Comparison of ENCODE assay signal across 11 cellular contexts in genomic region chr19:33389574-33390119, GRCh38. TPM values are rescaled to one million over a fixed set of nuclear protein-coding genes. Genes with fewer than 3 reads are reported as not detected.
DNase-seq lines count a peak whose midpoint lies in the region; ATAC-seq and TF ChIP-seq lines count a peak whose summit lies in the region.
"Had no signal": no experiment of that assay in that cellular context is flagged by ENCODE, and none has a peak within 500 bp of the region (broad histone marks: within the 10 kb centered on the region; RNA-seq: fewer than 3 reads in every experiment).

No MANE protein-coding gene starts in this region.

- H3K4me3 ChIP-seq in HEK293 (ENCODE audit: low read depth, low read length) (no peak overlapping the region), coronary artery (no peak overlapping the region), suprapubic skin (no peak overlapping the region)

- 39% methylated on average over 9 of the region's 17 CpGs for WGBS in suprapubic skin

- no peak for TF ChIP-seq EP300 in suprapubic skin (IDR thresholded peaks at IDR 0.05)

- DNase-seq in coronary artery (ENCODE audit: low spot score) (no peak), mesenteric fat pad (ENCODE audit: low spot score) (peak; percentile 89), suprapubic skin (ENCODE audit: low spot score in 2 of 2) (peak; percentile 67 to 79), cortex of kidney (lab: John Stamatoyannopoulos, UW) (no peak)
- DNase-seq: activated CD8-positive, alpha-beta T cell treated with anti-CD3 and anti-CD28 coated beads, Interleukin-2, amount 10 ng/mL, durations not matched to agents 7 days and 5 days; activated gamma-delta T cell; CD8-positive, alpha-beta T cell; IMR-90 had no signal

- H3K4me1 ChIP-seq in HEK293 (ENCODE audit: control insufficient read depth, insufficient read depth, low read length): peaks cover 22% of the 10 kb centered on the region
- peaks cover 83% of the 10 kb centered on the region for H3K4me1 ChIP-seq in suprapubic skin

- no peaks in the 10 kb centered on the region for H3K9me3 ChIP-seq in HEK293 (ENCODE audit: control insufficient read depth, insufficient read depth, low read depth, low read length)
- H3K9me3 ChIP-seq in suprapubic skin: no peaks in the 10 kb centered on the region

- CTCF ChIA-PET in HEK293 (lab: Yijun Ruan, JAX): interaction anchor here (0.6 to 0.9 kb wide), 2 partner anchors 87 to 172 kb away, joined by 3 to 5 read pairs; partner anchors contain the start of gene CEBPA

- POLR2A ChIA-PET in HEK293 (lab: Yijun Ruan, JAX): interaction anchor here (1.1 to 1.5 kb wide), 2 partner anchors 16 to 87 kb away, joined by 3 to 10 read pairs; partner anchors contain the start of genes CEBPA and CEBPG

- no peak for TF ChIP-seq POLR2A in suprapubic skin (IDR thresholded peaks at IDR 0.05)

- H3K27ac ChIP-seq in HEK293 (ENCODE audit: extremely low read depth, low read depth, low read length): peak overlapping the region; percentile 64
- peak overlapping the region; percentile 3 to 78 for H3K27ac ChIP-seq in coronary artery
- peak overlapping the region; percentile 76 for H3K27ac ChIP-seq in suprapubic skin

- TF ChIP-seq CTCF in HEK293 (tag by site-specific recombination; IDR thresholded peaks at IDR 0.05): no peak
- TF ChIP-seq CTCF in coronary artery (IDR thresholded peaks at IDR 0.05): no peak
- no peak for TF ChIP-seq CTCF in suprapubic skin (IDR thresholded peaks at IDR 0.05)

- H3K36me3 ChIP-seq in HEK293 (ENCODE audit: control insufficient read depth in 2 of 2, insufficient read depth in 1 of 2, low read length in 2 of 2): peaks cover 6 to 14% of the 10 kb centered on the region in 2 experiments
- H3K36me3 ChIP-seq in suprapubic skin: peaks cover 13% of the 10 kb centered on the region

- H3K27me3 ChIP-seq in suprapubic skin: no peaks in the 10 kb centered on the region

- ATAC-seq in HG02642 (IDR thresholded peaks at IDR 0.05; ENCODE audit: poor library complexity, unreplicated experiment) (no peak), GM18907 (IDR thresholded peaks at IDR 0.05; ENCODE audit: unreplicated experiment) (no peak)
- ATAC-seq: activated CD8-positive, alpha-beta T cell treated with anti-CD3 and anti-CD28 coated beads, Interleukin-2, amount 10 ng/mL, durations not matched to agents 7 days and 5 days; CD8-positive, alpha-beta T cell had no signal

TF ChIP-seq in HEK293, 187 proteins besides CTCF, POLR2A, EP300 and RAD21 (continues in another document):
- TF ChIP-seq ZNF19 (tag by site-specific recombination; IDR thresholded peaks at IDR 0.05; ENCODE audit: low read depth): peak; percentile 4; the same call in 1 of the 2 replicates
- TF ChIP-seq BCL11B (tag by site-specific recombination; IDR thresholded peaks at IDR 0.05; ENCODE audit: low read depth): peak; percentile 16; the same call in 1 of the 2 replicates
- peak; percentile 66; the same call in 1 of the 2 replicates for TF ChIP-seq ZNF692 (tag by site-specific recombination; IDR thresholded peaks at IDR 0.05)
- TF ChIP-seq, protein P1, sequence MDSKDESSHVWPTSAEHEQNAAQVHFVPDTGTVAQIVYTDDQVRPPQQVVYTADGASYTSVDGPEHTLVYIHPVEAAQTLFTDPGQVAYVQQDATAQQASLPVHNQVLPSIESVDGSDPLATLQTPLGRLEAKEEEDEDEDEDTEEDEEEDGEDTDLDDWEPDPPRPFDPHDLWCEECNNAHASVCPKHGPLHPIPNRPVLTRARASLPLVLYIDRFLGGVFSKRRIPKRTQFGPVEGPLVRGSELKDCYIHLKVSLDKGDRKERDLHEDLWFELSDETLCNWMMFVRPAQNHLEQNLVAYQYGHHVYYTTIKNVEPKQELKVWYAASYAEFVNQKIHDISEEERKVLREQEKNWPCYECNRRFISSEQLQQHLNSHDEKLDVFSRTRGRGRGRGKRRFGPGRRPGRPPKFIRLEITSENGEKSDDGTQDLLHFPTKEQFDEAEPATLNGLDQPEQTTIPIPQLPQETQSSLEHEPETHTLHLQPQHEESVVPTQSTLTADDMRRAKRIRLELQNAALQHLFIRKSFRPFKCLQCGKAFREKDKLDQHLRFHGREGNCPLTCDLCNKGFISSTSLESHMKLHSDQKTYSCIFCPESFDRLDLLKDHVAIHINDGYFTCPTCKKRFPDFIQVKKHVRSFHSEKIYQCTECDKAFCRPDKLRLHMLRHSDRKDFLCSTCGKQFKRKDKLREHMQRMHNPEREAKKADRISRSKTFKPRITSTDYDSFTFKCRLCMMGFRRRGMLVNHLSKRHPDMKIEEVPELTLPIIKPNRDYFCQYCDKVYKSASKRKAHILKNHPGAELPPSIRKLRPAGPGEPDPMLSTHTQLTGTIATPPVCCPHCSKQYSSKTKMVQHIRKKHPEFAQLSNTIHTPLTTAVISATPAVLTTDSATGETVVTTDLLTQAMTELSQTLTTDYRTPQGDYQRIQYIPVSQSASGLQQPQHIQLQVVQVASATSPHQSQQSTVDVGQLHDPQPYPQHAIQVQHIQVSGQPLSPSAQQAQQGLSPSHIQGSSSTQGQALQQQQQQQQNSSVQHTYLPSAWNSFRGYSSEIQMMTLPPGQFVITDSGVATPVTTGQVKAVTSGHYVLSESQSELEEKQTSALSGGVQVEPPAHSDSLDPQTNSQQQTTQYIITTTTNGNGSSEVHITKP (tag by site-specific recombination; IDR thresholded peaks at IDR 0.05): peak; percentile 65
- TF ChIP-seq, protein P2, sequence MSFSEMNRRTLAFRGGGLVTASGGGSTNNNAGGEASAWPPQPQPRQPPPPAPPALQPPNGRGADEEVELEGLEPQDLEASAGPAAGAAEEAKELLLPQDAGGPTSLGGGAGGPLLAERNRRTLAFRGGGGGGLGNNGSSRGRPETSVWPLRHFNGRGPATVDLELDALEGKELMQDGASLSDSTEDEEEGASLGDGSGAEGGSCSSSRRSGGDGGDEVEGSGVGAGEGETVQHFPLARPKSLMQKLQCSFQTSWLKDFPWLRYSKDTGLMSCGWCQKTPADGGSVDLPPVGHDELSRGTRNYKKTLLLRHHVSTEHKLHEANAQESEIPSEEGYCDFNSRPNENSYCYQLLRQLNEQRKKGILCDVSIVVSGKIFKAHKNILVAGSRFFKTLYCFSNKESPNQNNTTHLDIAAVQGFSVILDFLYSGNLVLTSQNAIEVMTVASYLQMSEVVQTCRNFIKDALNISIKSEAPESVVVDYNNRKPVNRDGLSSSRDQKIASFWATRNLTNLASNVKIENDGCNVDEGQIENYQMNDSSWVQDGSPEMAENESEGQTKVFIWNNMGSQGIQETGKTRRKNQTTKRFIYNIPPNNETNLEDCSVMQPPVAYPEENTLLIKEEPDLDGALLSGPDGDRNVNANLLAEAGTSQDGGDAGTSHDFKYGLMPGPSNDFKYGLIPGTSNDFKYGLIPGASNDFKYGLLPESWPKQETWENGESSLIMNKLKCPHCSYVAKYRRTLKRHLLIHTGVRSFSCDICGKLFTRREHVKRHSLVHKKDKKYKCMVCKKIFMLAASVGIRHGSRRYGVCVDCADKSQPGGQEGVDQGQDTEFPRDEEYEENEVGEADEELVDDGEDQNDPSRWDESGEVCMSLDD (tag by site-specific recombination; IDR thresholded peaks at IDR 0.05): peak; percentile 28; the same call in 1 of the 2 replicates
- TF ChIP-seq ZIC2 (tag by site-specific recombination; IDR thresholded peaks at IDR 0.05): peak; percentile 27; the same call in 1 of the 2 replicates
- TF ChIP-seq ZNF626 (tag by site-specific recombination; IDR thresholded peaks at IDR 0.05): no peak
- peak; percentile 7; the same call in 1 of the 2 replicates for TF ChIP-seq GLIS1 (tag by site-specific recombination; IDR thresholded peaks at IDR 0.05)
- TF ChIP-seq ZNF513 (tag by site-specific recombination; IDR thresholded peaks at IDR 0.05): no peak
- TF ChIP-seq GLIS2 (tag by site-specific recombination; IDR thresholded peaks at IDR 0.05): peak; percentile 38; the same call in 1 of the 2 replicates
- TF ChIP-seq ZBTB48 (tag by site-specific recombination; IDR thresholded peaks at IDR 0.05): peak; percentile 27; the same call in 1 of the 2 replicates

RNA-seq across cellular contexts. Expression of gene CEBPG, which starts 16.1 kb away (rescaled TPM):
- total RNA-seq in mesenteric fat pad: 33.0 TPM
- 10 to 100 TPM; 37.7 to 63.0 (median 45.2) TPM for total RNA-seq in suprapubic skin

Comparison
In these comparisons a context has a peak if more than half of its experiments do, and no peak if none do; other contexts are left out.
1. DNase-seq: peak in mesenteric fat pad (single experiment) and suprapubic skin (2 of 2); none in coronary artery (single experiment) and cortex of kidney (single experiment).
2. Peak in every context shown above with its lines, with median percentiles within 50 percentile points of each other: H3K27ac ChIP-seq.